In genomic region chr17:33725675-33726271, GRCh38 we compare ENCODE assay signal across 7 cellular contexts.
A peak's percentile ranks its signal among the peaks of the same experiment; 100 is the strongest.
DNase-seq lines count a peak whose midpoint lies in the region; ATAC-seq and TF ChIP-seq lines count a peak whose summit lies in the region.

No MANE protein-coding gene starts in this region.

- ATAC-seq in HG03097 (IDR thresholded peaks at IDR 0.05; ENCODE audit: low FRiP score, unreplicated experiment): no peak

- DNase-seq in HK-2 (ENCODE audit: unreplicated experiment) (peak; percentile 49), SK-N-SH (peak; percentile 70), glomerular visceral epithelial cell (ENCODE audit: extremely low spot score) (peak; percentile 22), spleen (no peak), GF-D8 (lab: John Stamatoyannopoulos, UW) (no peak)

- no peaks in the 10 kb centered on the region for H3K27me3 ChIP-seq in DOHH2 (ENCODE audit: control insufficient read depth, low read length)
- H3K27me3 ChIP-seq in SK-N-SH (ENCODE audit: insufficient read depth): no peaks in the 10 kb centered on the region
- peaks cover 0 to 30% (median 5%) of the 10 kb centered on the region in 7 donors for H3K27me3 ChIP-seq in spleen (replicated peaks in 1 of 7)

- H3K4me1 ChIP-seq in DOHH2 (ENCODE audit: control insufficient read depth, low read length) (no peaks in the 10 kb centered on the region), SK-N-SH (ENCODE audit: control insufficient read depth in 1 of 2, insufficient read depth in 2 of 2, low read depth in 1 of 2, low read length in 1 of 2) (no peaks in the 10 kb centered on the region), spleen (no peaks in the 10 kb centered on the region)

- H3K27ac ChIP-seq in DOHH2 (ENCODE audit: low read depth, low read length) (no peak overlapping the region), SK-N-SH (ENCODE audit: low read depth in 2 of 2, low read length in 1 of 2) (no peak overlapping the region), spleen (no peak overlapping the region)

- H3K36me3 ChIP-seq in DOHH2 (ENCODE audit: control insufficient read depth, low read length) (no peaks in the 10 kb centered on the region), SK-N-SH (replicated peaks in 1 of 2; ENCODE audit: control insufficient read depth in 1 of 2, insufficient read depth in 2 of 2, low read length in 1 of 2) (no peaks in the 10 kb centered on the region), spleen (no peaks in the 10 kb centered on the region)

- CTCF ChIA-PET in SK-N-SH (lab: Yijun Ruan, JAX): interaction anchor here (0.7 to 6.2 kb wide), 41 partner anchors 9 to 456 kb away, joined by 3 to 62 read pairs (median 5); no protein-coding TSS in a partner anchor

- intact Hi-C loops in spleen (cut with DNase I; ENCODE audit: low total_unique reads): no loop called here

- H3K9me2 ChIP-seq in DOHH2 (replicated peaks; ENCODE audit: control insufficient read depth, low read length) (no peaks in the 10 kb centered on the region), SK-N-SH (no peaks in the 10 kb centered on the region)

- H3K9me3 ChIP-seq in DOHH2 (ENCODE audit: control insufficient read depth, insufficient read depth, low read length) (no peaks in the 10 kb centered on the region), SK-N-SH (no peaks in the 10 kb centered on the region), spleen (no peaks in the 10 kb centered on the region)

- no peak overlapping the region for H3K9ac ChIP-seq in SK-N-SH

- no peak for TF ChIP-seq POLR2A in spleen (IDR thresholded peaks at IDR 0.05)

- peak; percentile 79 for TF ChIP-seq CTCF in DOHH2 (IDR thresholded peaks at IDR 0.05; ENCODE audit: low read depth, low read length, poor library complexity, severe bottlenecking)
- peak; percentile 74 for TF ChIP-seq CTCF in SK-N-SH (IDR thresholded peaks at IDR 0.05)
- TF ChIP-seq CTCF in spleen (IDR thresholded peaks at IDR 0.05 in 8 of 11, conservative IDR thresholded peaks at IDR 0.05 in 3 of 11): peak in 8 of 11 experiments; percentile 20 to 65 (median 48)

- H4K20me1 ChIP-seq in DOHH2 (ENCODE audit: control insufficient read depth, insufficient read depth, low read depth, low read length): no peaks in the 10 kb centered on the region
- no peaks in the 10 kb centered on the region for H4K20me1 ChIP-seq in SK-N-SH (ENCODE audit: insufficient read depth)

- no peak overlapping the region for H2AFZ ChIP-seq in SK-N-SH (ENCODE audit: low read depth)

- H3F3A ChIP-seq in DOHH2 (ENCODE audit: control insufficient read depth, insufficient read depth) (no peaks in the 10 kb centered on the region), SK-N-SH (replicated peaks; ENCODE audit: insufficient read depth) (no peaks in the 10 kb centered on the region)

- peak; percentile 82 for TF ChIP-seq RAD21 in SK-N-SH (IDR thresholded peaks at IDR 0.05; ENCODE audit: low read length)

- TF ChIP-seq EP300 in SK-N-SH (IDR thresholded peaks at IDR 0.05; ENCODE audit: borderline replicate concordance in 1 of 2, low read depth in 1 of 2, low read length in 1 of 2): no peak

- POLR2A ChIA-PET in SK-N-SH (lab: Yijun Ruan, JAX): no interaction called here

- H3K79me2 ChIP-seq in DOHH2 (ENCODE audit: control insufficient read depth, low read length) (no peaks in the 10 kb centered on the region), SK-N-SH (ENCODE audit: insufficient read depth) (no peaks in the 10 kb centered on the region)

- 7% methylated on average over 11 of the region's 11 CpGs for WGBS in SK-N-SH (ENCODE audit: low lambda C conversion rate)
- 21 to 33% (median 28%) methylated on average over 11 of the region's 11 CpGs for WGBS in spleen, 5 donors

- no peak overlapping the region for H3K4me2 ChIP-seq in DOHH2 (ENCODE audit: low read length)
- no peak overlapping the region for H3K4me2 ChIP-seq in SK-N-SH

- H3K4me3 ChIP-seq in DOHH2 (ENCODE audit: low read length): no peak overlapping the region
- H3K4me3 ChIP-seq in SK-N-SH (ENCODE audit: low read depth in 2 of 2, low read length in 1 of 2): no peak overlapping the region
- H3K4me3 ChIP-seq in spleen: no peak overlapping the region

TF ChIP-seq in SK-N-SH, 30 proteins besides CTCF, POLR2A, EP300 and RAD21:
- TF ChIP-seq MEF2A (IDR thresholded peaks at IDR 0.05; ENCODE audit: borderline replicate concordance, low read depth) (no peak), RFX5 (IDR thresholded peaks at IDR 0.05; ENCODE audit: low read length) (no peak), SMC3 (IDR thresholded peaks at IDR 0.05; ENCODE audit: low read depth, low read length) (peak; percentile 77)

Comparison
In these comparisons a context has a peak if more than half of its experiments do, and no peak if none do; other contexts are left out.
1. DNase-seq: peak in HK-2 (single experiment), SK-N-SH (single experiment) and glomerular visceral epithelial cell (single experiment); none in spleen (single experiment) and GF-D8 (single experiment).
2. Peak in every context shown above with its lines, with median percentiles within 50 percentile points of each other: CTCF ChIP-seq.